Comparison of ENCODE assay signal across 15 cellular contexts in genomic region chr3:114417682-114418081, GRCh38.
DNase-seq lines count a peak whose midpoint lies in the region; ATAC-seq and TF ChIP-seq lines count a peak whose summit lies in the region.
"Had no signal": no experiment of that assay in that cellular context is flagged by ENCODE, and none has a peak within 500 bp of the region (broad histone marks: within the 10 kb centered on the region; RNA-seq: fewer than 3 reads in every experiment).

No MANE protein-coding gene starts in this region.

- H3K36me3 ChIP-seq in heart right ventricle (no peaks in the 10 kb centered on the region), vagina (no peaks in the 10 kb centered on the region), MM.1S (replicated peaks; ENCODE audit: insufficient read depth, low read length) (no peaks in the 10 kb centered on the region), neuronal stem cell (replicated peaks in 1 of 2; ENCODE audit: control insufficient read depth in 2 of 2, insufficient read depth in 2 of 2, low read length in 2 of 2) (no peaks in the 10 kb centered on the region)
- H3K36me3 ChIP-seq: sigmoid colon, upper lobe of left lung had no signal

- peak overlapping the region in 7 of 10 donors; percentile 2 to 72 (median 45) for H3K27ac ChIP-seq in heart right ventricle
- peak overlapping the region; percentile 34 for H3K27ac ChIP-seq in cingulate gyrus (ENCODE audit: low read depth, low read length)
- peak overlapping the region; percentile 11 for H3K27ac ChIP-seq in vagina
- no peak overlapping the region for H3K27ac ChIP-seq in MM.1S (ENCODE audit: low read length)
- H3K27ac ChIP-seq in neuronal stem cell (replicated peaks; ENCODE audit: low read length): no peak overlapping the region
- H3K27ac ChIP-seq: KMS-11, upper lobe of left lung had no signal

- H3K79me2 ChIP-seq in MM.1S (ENCODE audit: low read length): no peaks in the 10 kb centered on the region

- no peak overlapping the region for H2AFZ ChIP-seq in MM.1S (ENCODE audit: low read length)
- H2AFZ ChIP-seq in neuronal stem cell (ENCODE audit: low read length): no peak overlapping the region

- no peaks in the 10 kb centered on the region for H3K9me2 ChIP-seq in MM.1S (replicated peaks; ENCODE audit: insufficient read depth, low read length)

- H3K27me3 ChIP-seq in heart right ventricle: no peaks in the 10 kb centered on the region
- H3K27me3 ChIP-seq in vagina: no peaks in the 10 kb centered on the region
- no peaks in the 10 kb centered on the region; the same call in 1 of the 2 replicates for H3K27me3 ChIP-seq in MM.1S (replicated peaks; ENCODE audit: insufficient read depth, low read length)
- no peaks in the 10 kb centered on the region for H3K27me3 ChIP-seq in neuronal stem cell (ENCODE audit: control insufficient read depth in 3 of 3, insufficient read depth in 3 of 3, low read depth in 1 of 3, low read length in 3 of 3)
- H3K27me3 ChIP-seq: sigmoid colon, upper lobe of left lung had no signal

- no peaks in the 10 kb centered on the region for H4K20me1 ChIP-seq in MM.1S (ENCODE audit: insufficient read depth, low read length)

- intact Hi-C loops in heart right ventricle (cut with DNase I) (loop anchor here in 6 of 10 donors (5.0 to 10.0 kb wide), 5 partner anchors 35 to 205 kb away; no protein-coding TSS in a partner anchor), Right ventricle myocardium inferior (cut with DNase I) (loop anchor here (5.0 to 10.0 kb wide), 2 partner anchors 35 to 337 kb away; no protein-coding TSS in a partner anchor), vagina (cut with DNase I) (no loop called here), posterior cingulate gyrus (cut with DNase I) (loop anchor here (5.0 to 10.0 kb wide), 3 partner anchors 35 to 53 kb away; no protein-coding TSS in a partner anchor)

- no peak overlapping the region for H4K91ac ChIP-seq in neuronal stem cell (ENCODE audit: low read depth, low read length, poor library complexity)

- H4K8ac ChIP-seq in neuronal stem cell (ENCODE audit: low read depth, low read length): no peak overlapping the region

- no peak overlapping the region for H2BK120ac ChIP-seq in neuronal stem cell (ENCODE audit: low read depth, low read length)

- H3K4me3 ChIP-seq in heart right ventricle (peak overlapping the region in 2 of 10 donors; percentile 0 to 4), vagina (no peak overlapping the region), MM.1S (ENCODE audit: low read length) (no peak overlapping the region), neuronal stem cell (ENCODE audit: low read length in 2 of 2) (no peak overlapping the region)
- H3K4me3 ChIP-seq: sigmoid colon, upper lobe of left lung had no signal

- H2BK5ac ChIP-seq in neuronal stem cell (ENCODE audit: low read length): no peak overlapping the region

- H3K9ac ChIP-seq in MM.1S (ENCODE audit: low read length) (no peak overlapping the region), neuronal stem cell (ENCODE audit: low read depth, low read length, poor library complexity) (no peak overlapping the region)
- H3K9ac ChIP-seq: KMS-11 had no signal

- ATAC-seq in heart right ventricle (peak in 1 of 8 donors; percentile 21), Right ventricle myocardium inferior (no peak), HG03175 (IDR thresholded peaks at IDR 0.05; ENCODE audit: unreplicated experiment) (peak; percentile 16)
- ATAC-seq: T-cell had no signal

- no peaks in the 10 kb centered on the region for H3F3A ChIP-seq in MM.1S (ENCODE audit: insufficient read depth, low read length)

- H3K4ac ChIP-seq in neuronal stem cell (ENCODE audit: low read length): no peak overlapping the region

- no peak overlapping the region for H2BK15ac ChIP-seq in neuronal stem cell (ENCODE audit: low read length)

- H3K4me1 ChIP-seq in heart right ventricle (peaks cover 0 to 83% (median 44%) of the 10 kb centered on the region in 9 donors), vagina (peaks cover 1% of the 10 kb centered on the region), MM.1S (ENCODE audit: low read length) (no peaks in the 10 kb centered on the region), neuronal stem cell (ENCODE audit: control insufficient read depth in 2 of 2, insufficient read depth in 1 of 2, low read depth in 1 of 2, low read length in 2 of 2) (peaks cover 0 to 2% of the 10 kb centered on the region in 2 donors)

- WGBS in heart right ventricle, 2 donors: 90 to 94% methylated on average over 3 of the region's 3 CpGs
- WGBS in neuronal stem cell (ENCODE audit: extremely low coverage in 2 of 2, insufficient read length in 2 of 2, insufficient replicate concordance in 1 of 2), 2 donors: no CpG with 5 or more reads among the region's 3 CpGs

- no peak overlapping the region for H3K23ac ChIP-seq in neuronal stem cell (ENCODE audit: low read depth, low read length, poor library complexity)

- no peak overlapping the region for H3K14ac ChIP-seq in neuronal stem cell (ENCODE audit: low read length)

- H3K9me3 ChIP-seq in heart right ventricle (no peaks in the 10 kb centered on the region), vagina (no peaks in the 10 kb centered on the region), MM.1S (replicated peaks; ENCODE audit: insufficient read depth, low read length) (no peaks in the 10 kb centered on the region), neuronal stem cell (replicated peaks in 1 of 2; ENCODE audit: control insufficient read depth in 2 of 2, insufficient read depth in 1 of 2, low read depth in 1 of 2, low read length in 2 of 2) (no peaks in the 10 kb centered on the region)
- H3K9me3 ChIP-seq: sigmoid colon, upper lobe of left lung had no signal

- no peak for DNase-seq in heart right ventricle
- DNase-seq in Right ventricle myocardium inferior (ENCODE audit: missing footprints): no peak
- DNase-seq in vagina (ENCODE audit: extremely low spot score in 2 of 2): no peak
- no peak for DNase-seq in MM.1S
- DNase-seq in posterior cingulate gyrus: no peak
- no peak for DNase-seq in neuronal stem cell (ENCODE audit: low spot score)
- DNase-seq: DND-41, immature natural killer cell, NCI-H2029 treated with DMSO at 0.1 percent for 48 hours, sigmoid colon, T-cell, upper lobe of left lung had no signal

- TF ChIP-seq POLR2A in vagina (IDR thresholded peaks at IDR 0.05): no peak

- no peak overlapping the region for H3K18ac ChIP-seq in neuronal stem cell (ENCODE audit: low read length)

- TF ChIP-seq CTCF in heart right ventricle (IDR thresholded peaks at IDR 0.05) (no peak), vagina (IDR thresholded peaks at IDR 0.05) (no peak), MM.1S (IDR thresholded peaks at IDR 0.05; ENCODE audit: low read length) (no peak)

- H2BK12ac ChIP-seq in neuronal stem cell (ENCODE audit: low read length): no peak overlapping the region

- no peak overlapping the region for H2AK5ac ChIP-seq in neuronal stem cell (ENCODE audit: low read depth, low read length)

- H3K4me2 ChIP-seq in MM.1S (ENCODE audit: low read depth, low read length): no peak overlapping the region
- no peak overlapping the region for H3K4me2 ChIP-seq in neuronal stem cell (ENCODE audit: insufficient read depth, low read length, poor library complexity, severe bottlenecking)

- H3K79me1 ChIP-seq in neuronal stem cell (ENCODE audit: low read depth, low read length): no peaks in the 10 kb centered on the region

Comparison
In these comparisons a context has a peak if more than half of its experiments do, and no peak if none do; other contexts are left out.
1. H3K27ac ChIP-seq: peak in heart right ventricle (7 of 10), cingulate gyrus (single experiment) and vagina (single experiment); none in MM.1S (single experiment) and neuronal stem cell (single experiment).